In genomic region chr2:17871639-17872038, GRCh38 we compare ENCODE assay signal across 1 cellular context.
TF ChIP-seq lines count a peak whose summit lies in the region.

No MANE protein-coding gene starts in this region.

TF ChIP-seq in HepG2, 621 proteins besides CTCF, POLR2A, EP300 and RAD21:
- peak; percentile 53; the same call in 1 of the 2 replicates for TF ChIP-seq MNT (IDR thresholded peaks at IDR 0.05)
- TF ChIP-seq SP5 (CRISPR knock-in tag; IDR thresholded peaks at IDR 0.05; ENCODE audit: borderline replicate concordance, low read depth): no peak
TF ChIP-seq in HepG2: peak in this region for 1.
